In the genomic region with DNA sequence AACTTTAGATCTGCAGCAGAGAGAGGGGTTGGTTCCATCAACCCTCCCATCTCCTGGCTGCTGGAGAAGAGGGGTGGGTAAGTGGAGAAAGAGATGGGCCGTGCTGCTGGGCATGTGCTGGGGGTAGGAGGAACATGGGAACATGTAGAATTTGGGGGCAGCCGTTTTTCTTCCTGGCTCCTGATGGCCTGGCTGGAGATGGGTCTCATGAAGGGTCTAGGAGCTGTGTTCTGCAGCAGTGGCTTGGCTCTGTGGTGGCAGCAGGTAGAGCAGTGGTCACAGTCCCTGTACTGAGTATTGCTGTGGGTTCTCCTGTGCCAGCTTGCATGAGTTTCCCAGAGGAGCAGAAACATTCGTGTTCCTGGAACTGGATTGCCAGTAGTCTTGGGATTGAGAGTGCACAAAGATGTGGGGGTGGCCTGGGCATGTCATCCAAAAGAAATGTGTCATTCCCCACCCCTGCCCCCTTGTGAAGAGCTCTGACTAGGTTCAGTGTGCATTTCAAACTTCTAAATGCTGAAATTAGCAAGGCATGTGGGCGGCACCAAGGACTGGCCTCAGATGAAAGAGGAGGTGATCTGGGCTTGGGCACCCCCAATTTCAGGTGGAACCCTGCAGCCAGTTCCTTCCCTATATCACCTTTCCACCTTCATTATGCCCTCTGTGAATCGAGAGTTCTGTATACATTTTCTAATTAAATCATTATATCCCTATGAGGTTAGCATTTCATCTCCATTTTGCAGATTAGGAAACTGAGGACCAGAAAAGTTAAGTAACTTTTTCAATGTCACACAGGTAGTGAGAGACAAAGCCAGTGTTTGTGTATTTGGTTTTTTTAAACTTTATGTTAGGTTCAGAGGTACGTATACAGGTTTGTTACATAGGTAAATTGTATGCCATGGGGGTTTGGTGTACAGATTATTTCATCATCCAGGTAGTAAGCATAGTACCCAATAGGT, we compare ENCODE assay signal across 8 cellular contexts. TPM values are rescaled to one million over a fixed set of nuclear protein-coding genes. Genes with fewer than 3 reads are reported as not detected.
DNase-seq lines count a peak whose midpoint lies in the region; ATAC-seq, FAIRE-seq and TF ChIP-seq lines count a peak whose summit lies in the region.

No MANE protein-coding gene starts in this region.

- TF ChIP-seq POLR2A in HepG2 (IDR thresholded peaks at IDR 0.05; ENCODE audit: insufficient read depth in 1 of 2, low read depth in 2 of 2, low read length in 2 of 2), result no peak

- no peak for TF ChIP-seq RAD21 in HepG2 (CRISPR knock-in tag; IDR thresholded peaks at IDR 0.05)

- no peak overlapping the region for H2AFZ ChIP-seq in HepG2 (ENCODE audit: low read length)

- TF ChIP-seq CTCF in HFF-Myc (IDR thresholded peaks at IDR 0.05; ENCODE audit: low read depth, low read length, missing control alignments) (no peak), HepG2 (CRISPR knock-in tag; IDR thresholded peaks at IDR 0.05) (no peak)

- H3K4me2 ChIP-seq in HepG2 (ENCODE audit: low read depth, low read length), result peak overlapping the region; percentile 96

- POLR2A ChIA-PET in HepG2 (lab: Yijun Ruan, JAX), result interaction anchor here (0.6 to 1.7 kb wide), 3 partner anchors 10 to 354 kb away, joined by 3 to 7 read pairs (median 5); no protein-coding TSS in a partner anchor

- TSS peak; percentile 29 for BruUV-seq in HepG2 (replicated peaks; lab: Mats Ljungman, UMichigan)

- H3K27ac ChIP-seq in HepG2 (ENCODE audit: extremely low read length, insufficient read depth, low read length), result peak overlapping the region; percentile 86

- TF ChIP-seq EP300 in HepG2 (IDR thresholded peaks at IDR 0.05; ENCODE audit: low read depth in 2 of 2, low read length in 2 of 2) (no peak), HepG2 (CRISPR knock-in tag; IDR thresholded peaks at IDR 0.05; ENCODE audit: borderline replicate concordance) (no peak)

- in situ Hi-C loops in HepG2 (cut with HindIII; ENCODE audit: extremely low pct_ligation_motif_present, low pct_unique_long_range_greater_than_20kb), result loop anchor here (5.0 to 10.0 kb wide), 2 partner anchors 81 to 368 kb away; no protein-coding TSS in a partner anchor

- H3K4me1 ChIP-seq in HepG2 (ENCODE audit: insufficient read depth, low read length), result peaks cover 73% of the 10 kb centered on the region

- peaks cover 69% of the 10 kb centered on the region for H3K79me2 ChIP-seq in HepG2 (ENCODE audit: insufficient read depth, low read length)

- no peaks in the 10 kb centered on the region; the same call in 1 of the 2 replicates for H4K20me1 ChIP-seq in HepG2 (ENCODE audit: insufficient read depth, low read length)

- intact Hi-C loops in HepG2 (cut with micrococcal nuclease; ENCODE audit: unreplicated experiment), result no loop called here

- CTCF ChIA-PET in HepG2 (lab: Yijun Ruan, JAX; ENCODE audit: low intra/inter-chr PET ratio, low total read pairs), result no interaction called here

- peaks cover under 1 to 8% of the 10 kb centered on the region in 2 experiments; a peak in 3 of 5 replicates for H3K36me3 ChIP-seq in HepG2 (replicated peaks in 1 of 2; ENCODE audit: control insufficient read depth in 1 of 2, insufficient read depth in 2 of 2, low read length in 2 of 2)

- no peaks in the 10 kb centered on the region for H3K9me3 ChIP-seq in HepG2 (ENCODE audit: low read length)

- peaks cover 0 to 4% of the 10 kb centered on the region in 2 experiments; a peak in 1 of 5 replicates for H3K27me3 ChIP-seq in HepG2 (ENCODE audit: control insufficient read depth in 1 of 2, insufficient read depth in 2 of 2, low read length in 2 of 2)

- no peak for DNase-seq in HFF-Myc (ENCODE audit: extremely low read depth, low read depth)
- DNase-seq in astrocyte of the hippocampus (ENCODE audit: low read depth, low spot score), result peak; percentile 49
- DNase-seq in HepG2 (ENCODE audit: low spot score), result no peak
- peak; percentile 20 for DNase-seq in superior temporal gyrus (ENCODE audit: extremely low spot score)
- DNase-seq in cerebellar nuclear complex (lab: John Stamatoyannopoulos, UW), result no peak
- DNase-seq in SW480 (ENCODE audit: low spot score), result no peak
- no peak for DNase-seq in KG1 (lab: John Stamatoyannopoulos, UW)

- WGBS in HepG2 (ENCODE audit: low lambda C conversion rate), result 66% methylated on average over 5 of the region's 6 CpGs

- ATAC-seq in HepG2, result no peak
- ATAC-seq in GM19397 (IDR thresholded peaks at IDR 0.05; ENCODE audit: unreplicated experiment), result no peak

- H3K4me3 ChIP-seq in HFF-Myc (replicated peaks; ENCODE audit: low read depth, low read length), result peak overlapping the region; percentile 89
- H3K4me3 ChIP-seq in HepG2 (replicated peaks in 1 of 3; ENCODE audit: insufficient read depth in 1 of 3, low read depth in 2 of 3, low read length in 3 of 3), result peak overlapping the region; percentile 78 to 95 (median 89)

- FAIRE-seq in HepG2 (lab: Jason Lieb, UNC), result peak; percentile 44

- peak overlapping the region; percentile 85 for H3K9ac ChIP-seq in HepG2 (ENCODE audit: insufficient read depth, low read depth, low read length)

TF ChIP-seq in HepG2, 621 proteins besides CTCF, POLR2A, EP300 and RAD21:
- TF ChIP-seq ZBTB20 (CRISPR knock-in tag; IDR thresholded peaks at IDR 0.05; ENCODE audit: borderline replicate concordance, low read depth) (no peak), ZNF629 (CRISPR knock-in tag; conservative IDR thresholded peaks at IDR 0.05) (peak; percentile 65), SETDB1 (CRISPR knock-in tag; IDR thresholded peaks at IDR 0.05; ENCODE audit: borderline replicate concordance) (no peak)
- TF ChIP-seq, protein P1, sequence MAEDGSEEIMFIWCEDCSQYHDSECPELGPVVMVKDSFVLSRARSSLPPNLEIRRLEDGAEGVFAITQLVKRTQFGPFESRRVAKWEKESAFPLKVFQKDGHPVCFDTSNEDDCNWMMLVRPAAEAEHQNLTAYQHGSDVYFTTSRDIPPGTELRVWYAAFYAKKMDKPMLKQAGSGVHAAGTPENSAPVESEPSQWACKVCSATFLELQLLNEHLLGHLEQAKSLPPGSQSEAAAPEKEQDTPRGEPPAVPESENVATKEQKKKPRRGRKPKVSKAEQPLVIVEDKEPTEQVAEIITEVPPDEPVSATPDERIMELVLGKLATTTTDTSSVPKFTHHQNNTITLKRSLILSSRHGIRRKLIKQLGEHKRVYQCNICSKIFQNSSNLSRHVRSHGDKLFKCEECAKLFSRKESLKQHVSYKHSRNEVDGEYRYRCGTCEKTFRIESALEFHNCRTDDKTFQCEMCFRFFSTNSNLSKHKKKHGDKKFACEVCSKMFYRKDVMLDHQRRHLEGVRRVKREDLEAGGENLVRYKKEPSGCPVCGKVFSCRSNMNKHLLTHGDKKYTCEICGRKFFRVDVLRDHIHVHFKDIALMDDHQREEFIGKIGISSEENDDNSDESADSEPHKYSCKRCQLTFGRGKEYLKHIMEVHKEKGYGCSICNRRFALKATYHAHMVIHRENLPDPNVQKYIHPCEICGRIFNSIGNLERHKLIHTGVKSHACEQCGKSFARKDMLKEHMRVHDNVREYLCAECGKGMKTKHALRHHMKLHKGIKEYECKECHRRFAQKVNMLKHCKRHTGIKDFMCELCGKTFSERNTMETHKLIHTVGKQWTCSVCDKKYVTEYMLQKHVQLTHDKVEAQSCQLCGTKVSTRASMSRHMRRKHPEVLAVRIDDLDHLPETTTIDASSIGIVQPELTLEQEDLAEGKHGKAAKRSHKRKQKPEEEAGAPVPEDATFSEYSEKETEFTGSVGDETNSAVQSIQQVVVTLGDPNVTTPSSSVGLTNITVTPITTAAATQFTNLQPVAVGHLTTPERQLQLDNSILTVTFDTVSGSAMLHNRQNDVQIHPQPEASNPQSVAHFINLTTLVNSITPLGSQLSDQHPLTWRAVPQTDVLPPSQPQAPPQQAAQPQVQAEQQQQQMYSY (CRISPR knock-in tag; IDR thresholded peaks at IDR 0.05), result peak; percentile 69; the same call in 1 of the 2 replicates
TF ChIP-seq in HepG2: peak in this region for 2.

RNA-seq across cellular contexts. Expression of a gene that starts 2.1 kb away (rescaled TPM):
- 13.4 and 18.7 TPM in 2 replicates for total RNA-seq in HepG2 (2016; rRNA removed; fragmentation: Illumina TruSeq; extraction: Trizol)
- 1.8 and 1.9 TPM in 2 replicates for total RNA-seq in HepG2 (2016; cell fraction: cytosol; rRNA removed; fragmentation: Illumina TruSeq; extraction: Trizol; ENCODE audit: low read depth)
- total RNA-seq in HepG2 (2016; cell fraction: insoluble cytoplasmic fraction; rRNA removed; fragmentation: Illumina TruSeq; extraction: Trizol), result 12.3 and 17.7 TPM in 2 replicates
- total RNA-seq in HepG2 (2016; cell fraction: membrane; rRNA removed; fragmentation: Illumina TruSeq; extraction: Trizol), result 7.4 and 7.7 TPM in 2 replicates
- total RNA-seq in HepG2 (2016; cell fraction: nucleus; rRNA removed; fragmentation: Illumina TruSeq; extraction: Trizol), result 18.2 and 22.8 TPM in 2 replicates
- 7.2 and 8.1 TPM in 2 replicates for polyA plus RNA-seq in HepG2 (2011; rRNA removed)
- 6.1 and 6.3 TPM in 2 replicates for polyA plus RNA-seq in HepG2 (2011; cell fraction: cytosol; rRNA removed)
- polyA plus RNA-seq in HepG2 (2011; cell fraction: nucleus; rRNA removed), result 9.2 and 10.1 TPM in 2 replicates
- 4.5 and 6.1 TPM in 2 replicates for polyA plus RNA-seq in HepG2 (2012)
- polyA plus RNA-seq in HepG2 (2016; cell fraction: cytosol; fragmentation: Illumina TruSeq; extraction: Trizol; ENCODE audit: low read depth), result 1.2 and 1.3 TPM in 2 replicates
- polyA plus RNA-seq in HepG2 (2016; cell fraction: insoluble cytoplasmic fraction; fragmentation: Illumina TruSeq; extraction: Trizol; ENCODE audit: low read depth), result 8.1 and 9.2 TPM in 2 replicates
- polyA plus RNA-seq in HepG2 (2016; cell fraction: membrane; fragmentation: Illumina TruSeq; extraction: Trizol; ENCODE audit: low read depth), result 2.9 and 3.3 TPM in 2 replicates
- 25.5 and 27.0 TPM in 2 replicates for polyA plus RNA-seq in HepG2 (2016; cell fraction: nucleus; fragmentation: Illumina TruSeq; extraction: Trizol; ENCODE audit: insufficient read depth, low read depth)
- polyA minus RNA-seq in HepG2 (2011; rRNA and poly(A)+ RNA removed; ENCODE audit: low replicate concordance), result 22.4 and 23.3 TPM in 2 replicates
- 9.6 TPM in 2 replicates for polyA minus RNA-seq in HepG2 (2011; cell fraction: cytosol; rRNA and poly(A)+ RNA removed)
- 9.7 and 10.7 TPM in 2 replicates for polyA minus RNA-seq in HepG2 (2011; cell fraction: nucleus; rRNA and poly(A)+ RNA removed)

Comparison
In these comparisons a context has a peak if more than half of its experiments do, and no peak if none do; other contexts are left out.
1. DNase-seq: peak in astrocyte of the hippocampus (single experiment) and superior temporal gyrus (single experiment); none in HFF-Myc (single experiment), HepG2 (single experiment), cerebellar nuclear complex (0 of 2), SW480 (single experiment) and KG1 (single experiment).